In genomic region chr10:43039629-43040481, GRCh38 we compare ENCODE assay signal across 16 cellular contexts. TPM values are rescaled to one million over a fixed set of nuclear protein-coding genes. Genes with fewer than 3 reads are reported as not detected.
A peak's percentile ranks its signal among the peaks of the same experiment; 100 is the strongest.
DNase-seq lines count a peak whose midpoint lies in the region; ATAC-seq and TF ChIP-seq lines count a peak whose summit lies in the region.
"Had no signal": no experiment of that assay in that cellular context is flagged by ENCODE, and none has a peak within 500 bp of the region (broad histone marks: within the 10 kb centered on the region; RNA-seq: fewer than 3 reads in every experiment).

No MANE protein-coding gene starts in this region.

- TF ChIP-seq POLR2A in sigmoid colon (IDR thresholded peaks at IDR 0.05), result no peak
- TF ChIP-seq POLR2A in gastroesophageal sphincter (IDR thresholded peaks at IDR 0.05), result no peak

- no peak overlapping the region for H3K4me3 ChIP-seq in right atrium auricular region
- H3K4me3 ChIP-seq in sigmoid colon, result no peak overlapping the region
- no peak overlapping the region for H3K4me3 ChIP-seq in gastroesophageal sphincter
- H3K4me3 ChIP-seq: adrenal gland, ovary had no signal

- WGBS in sigmoid colon, 2 donors, result 88 to 91% methylated on average over 21 of the region's 21 CpGs
- WGBS in gastroesophageal sphincter (ENCODE audit: low coverage in 1 of 2), 2 donors, result 89 to 92% methylated on average over 8 to 9 of the region's 21 CpGs

- H3K9me3 ChIP-seq in right atrium auricular region (no peaks in the 10 kb centered on the region), sigmoid colon (no peaks in the 10 kb centered on the region), gastroesophageal sphincter (peaks cover 0 to under 1% (median 0%) of the 10 kb centered on the region in 3 donors)
- H3K9me3 ChIP-seq: adrenal gland, ovary had no signal

- ATAC-seq in activated CD8-positive, alpha-beta memory T cell treated with anti-CD3 and anti-CD28 coated beads, Interleukin-2, amount 10 ng/mL, durations not matched to agents 7 days and 5 days, result no peak
- ATAC-seq in HG03432 (IDR thresholded peaks at IDR 0.05; ENCODE audit: unreplicated experiment) (peak; percentile 44), gastroesophageal sphincter (no peak)
- ATAC-seq: stimulated activated effector memory CD8-positive, alpha-beta T cell treated with anti-CD3 and anti-CD28 coated beads, Interleukin-12 subunit alpha, Interleukin-12 subunit beta, amount 100 ng/mL, for 72 hours had no signal

- H3K27me3 ChIP-seq in right atrium auricular region (no peaks in the 10 kb centered on the region), sigmoid colon (no peaks in the 10 kb centered on the region), gastroesophageal sphincter (no peaks in the 10 kb centered on the region)
- H3K27me3 ChIP-seq: adrenal gland, ovary had no signal

- H3K4me1 Mint-ChIP-seq in activated CD8-positive, alpha-beta memory T cell treated with anti-CD3 and anti-CD28 coated beads, Interleukin-2, amount 10 ng/mL, durations not matched to agents 7 days and 5 days, result no peaks in the 10 kb centered on the region
- H3K4me1 Mint-ChIP-seq: central memory CD8-positive, alpha-beta T cell; stimulated activated effector memory CD8-positive, alpha-beta T cell treated with anti-CD3 and anti-CD28 coated beads, Interleukin-12 subunit alpha, Interleukin-12 subunit beta, amount 100 ng/mL, for 72 hours had no signal

- CTCF ChIA-PET in activated CD8-positive, alpha-beta memory T cell treated with anti-CD3 and anti-CD28 coated beads, Interleukin-2, amount 10 ng/mL, durations not matched to agents 7 days and 5 days (lab: Charles Lee), result no interaction called here

- H3K9me3 Mint-ChIP-seq in activated CD8-positive, alpha-beta memory T cell treated with anti-CD3 and anti-CD28 coated beads, Interleukin-2, amount 10 ng/mL, durations not matched to agents 7 days and 5 days (ENCODE audit: low read depth), result no peaks in the 10 kb centered on the region
- H3K9me3 Mint-ChIP-seq: central memory CD8-positive, alpha-beta T cell; stimulated activated effector memory CD8-positive, alpha-beta T cell treated with anti-CD3 and anti-CD28 coated beads, Interleukin-12 subunit alpha, Interleukin-12 subunit beta, amount 100 ng/mL, for 72 hours had no signal

- H3K36me3 Mint-ChIP-seq in activated CD8-positive, alpha-beta memory T cell treated with anti-CD3 and anti-CD28 coated beads, Interleukin-2, amount 10 ng/mL, durations not matched to agents 7 days and 5 days, result no peaks in the 10 kb centered on the region
- H3K36me3 Mint-ChIP-seq: stimulated activated effector memory CD8-positive, alpha-beta T cell treated with anti-CD3 and anti-CD28 coated beads, Interleukin-12 subunit alpha, Interleukin-12 subunit beta, amount 100 ng/mL, for 72 hours had no signal

- H3K4me3 Mint-ChIP-seq in activated CD8-positive, alpha-beta memory T cell treated with anti-CD3 and anti-CD28 coated beads, Interleukin-2, amount 10 ng/mL, durations not matched to agents 7 days and 5 days, result no peak overlapping the region
- H3K4me3 Mint-ChIP-seq: central memory CD8-positive, alpha-beta T cell; stimulated activated effector memory CD8-positive, alpha-beta T cell treated with anti-CD3 and anti-CD28 coated beads, Interleukin-12 subunit alpha, Interleukin-12 subunit beta, amount 100 ng/mL, for 72 hours had no signal

- intact Hi-C loops in sigmoid colon (cut with DNase I), result no loop called here

- no peak overlapping the region for H3K27ac Mint-ChIP-seq in activated CD8-positive, alpha-beta memory T cell treated with anti-CD3 and anti-CD28 coated beads, Interleukin-2, amount 10 ng/mL, durations not matched to agents 7 days and 5 days
- H3K27ac Mint-ChIP-seq: stimulated activated effector memory CD8-positive, alpha-beta T cell treated with anti-CD3 and anti-CD28 coated beads, Interleukin-12 subunit alpha, Interleukin-12 subunit beta, amount 100 ng/mL, for 72 hours had no signal

- H3K4me1 ChIP-seq in right atrium auricular region (no peaks in the 10 kb centered on the region), sigmoid colon (peaks cover 0 to 6% (median 0%) of the 10 kb centered on the region in 4 donors), gastroesophageal sphincter (no peaks in the 10 kb centered on the region)
- H3K4me1 ChIP-seq: adrenal gland had no signal

- H3K36me3 ChIP-seq in right atrium auricular region, result no peaks in the 10 kb centered on the region
- H3K36me3 ChIP-seq in sigmoid colon, result no peaks in the 10 kb centered on the region
- H3K36me3 ChIP-seq in gastroesophageal sphincter, result no peaks in the 10 kb centered on the region
- H3K36me3 ChIP-seq: adrenal gland, ovary had no signal

- H3K27ac ChIP-seq in right atrium auricular region, result no peak overlapping the region
- H3K27ac ChIP-seq in sigmoid colon, result no peak overlapping the region
- H3K27ac ChIP-seq in gastroesophageal sphincter, result no peak overlapping the region
- H3K27ac ChIP-seq: adrenal gland, ovary had no signal

- peaks cover under 1% of the 10 kb centered on the region for H3K27me3 Mint-ChIP-seq in activated CD8-positive, alpha-beta memory T cell treated with anti-CD3 and anti-CD28 coated beads, Interleukin-2, amount 10 ng/mL, durations not matched to agents 7 days and 5 days

- no peak for TF ChIP-seq EP300 in sigmoid colon (IDR thresholded peaks at IDR 0.05)
- no peak for TF ChIP-seq EP300 in gastroesophageal sphincter (IDR thresholded peaks at IDR 0.05)

- DNase-seq in activated CD8-positive, alpha-beta memory T cell treated with anti-CD3 and anti-CD28 coated beads, Interleukin-2, amount 50 U/mL, for 48 hours, result peak; percentile 28
- DNase-seq in activated CD8-positive, alpha-beta memory T cell treated with anti-CD3 and anti-CD28 coated beads, Interleukin-2, amount 10 ng/mL, durations not matched to agents 7 days and 5 days, result no peak
- peak; percentile 49 for DNase-seq in right atrium auricular region (ENCODE audit: low spot score)
- DNase-seq in sigmoid colon, result peak; percentile 45
- DNase-seq in NCI-H2081 (lab: John Stamatoyannopoulos, UW), result no peak
- no peak for DNase-seq in ecto neural progenitor cell (ENCODE audit: low spot score)
- DNase-seq: ACHN, HCEC 1CT, NCI-H748 treated with DMSO at 0.1 percent for 48 hours, RPMI8226 had no signal

- TF ChIP-seq CTCF in right atrium auricular region (IDR thresholded peaks at IDR 0.05), result no peak
- no peak for TF ChIP-seq CTCF in sigmoid colon (IDR thresholded peaks at IDR 0.05)
- TF ChIP-seq CTCF in gastroesophageal sphincter (IDR thresholded peaks at IDR 0.05), result no peak

RNA-seq across cellular contexts. Expression of gene RET, which starts 37.0 kb away (rescaled TPM):
- total RNA-seq in activated CD8-positive, alpha-beta memory T cell treated with anti-CD3 and anti-CD28 coated beads, Interleukin-2, amount 10 ng/mL, durations not matched to agents 7 days and 5 days, result under 1 TPM; 0.38 to 0.45 TPM
- total RNA-seq in right atrium auricular region, result under 1 TPM; 0.12 to 0.44 TPM
- total RNA-seq in sigmoid colon, result 1 to 10 TPM; 1.8 to 6.5 (median 4.6) TPM
- polyA plus RNA-seq in sigmoid colon, result 1 to 10 TPM in 1 of 3 donors, not detected in 2; 3.4 TPM
- 1 to 10 TPM; 1.4 to 3.9 (median 1.8) TPM for total RNA-seq in gastroesophageal sphincter

Comparison
In these comparisons a context has a peak if more than half of its experiments do, and no peak if none do; other contexts are left out.
1. DNase-seq: peak in activated CD8-positive, alpha-beta memory T cell treated with anti-CD3 and anti-CD28 coated beads, Interleukin-2, amount 50 U/mL, for 48 hours (single experiment), right atrium auricular region (single experiment) and sigmoid colon (single experiment); none in activated CD8-positive, alpha-beta memory T cell treated with anti-CD3 and anti-CD28 coated beads, Interleukin-2, amount 10 ng/mL, durations not matched to agents 7 days and 5 days (single experiment), NCI-H2081 (0 of 2) and ecto neural progenitor cell (single experiment).